ENCODE assay signal across 1 cellular context in genomic region chr1:144546274-144547171, GRCh38.
A peak's percentile ranks its signal among the peaks of the same experiment; 100 is the strongest.
TF ChIP-seq lines count a peak whose summit lies in the region.
"Not testable (repeated sequence)": the region's sequence is repeated elsewhere in the genome, so short reads cannot be mapped to it uniquely, and the experiment has no call there.

No MANE protein-coding gene starts in this region.

TF ChIP-seq in K562, 482 proteins besides CTCF, POLR2A, EP300 and RAD21 (continued from another document and continues in another):
- peak; percentile 82 for TF ChIP-seq MGA (IDR thresholded peaks at IDR 0.05)
- TF ChIP-seq BRD9 (IDR thresholded peaks at IDR 0.05; ENCODE audit: low read depth, partially characterized antibody): peak; percentile 64
- peak; percentile 26; the same call in 1 of the 2 replicates for TF ChIP-seq TAL1 (IDR thresholded peaks at IDR 0.05)
- TF ChIP-seq ZC3H4 (CRISPR knock-in tag; IDR thresholded peaks at IDR 0.05; ENCODE audit: borderline replicate concordance): 0 out of 2 replicates have a peak, but pooled peaks have one; percentile 51
- peak; percentile 99 for TF ChIP-seq POLR2B (IDR thresholded peaks at IDR 0.05; ENCODE audit: low read depth, partially characterized antibody)
- TF ChIP-seq MAFG (tag; conservative IDR thresholded peaks at IDR 0.05): peak; percentile 29; the same call in 1 of the 2 replicates
- TF ChIP-seq TARDBP (IDR thresholded peaks at IDR 0.05): peak; percentile 78; the same call in 1 of the 2 replicates
- TF ChIP-seq KHSRP (IDR thresholded peaks at IDR 0.05): peak; percentile 55; the same call in 1 of the 2 replicates
- TF ChIP-seq ZNF143 (CRISPR knock-in tag; IDR thresholded peaks at IDR 0.05): peak; percentile 76
- TF ChIP-seq ZNF830 (CRISPR knock-in tag; IDR thresholded peaks at IDR 0.05): peak; percentile 92; the same call in 1 of the 2 replicates
- 0 out of 2 replicates have a peak, but pooled peaks have one; percentile 25 for TF ChIP-seq CEBPG (CRISPR knock-in tag; IDR thresholded peaks at IDR 0.05)
- not testable (repeated sequence) for TF ChIP-seq CEBPG (tag; conservative IDR thresholded peaks at IDR 0.05 in 1 of 2, IDR thresholded peaks at IDR 0.05 in 1 of 2); TOE1 (CRISPR knock-in tag; IDR thresholded peaks at IDR 0.05; ENCODE audit: borderline replicate concordance, low read depth); NR2C1 (IDR thresholded peaks at IDR 0.05)
- peak; percentile 71 for TF ChIP-seq MEF2A (IDR thresholded peaks at IDR 0.05; ENCODE audit: control insufficient read depth, low read depth, low read length)
- TF ChIP-seq TOE1 (IDR thresholded peaks at IDR 0.05; ENCODE audit: borderline replicate concordance): peak; percentile 88
- TF ChIP-seq ZBTB11 (CRISPR knock-in tag; IDR thresholded peaks at IDR 0.05): peak in 1 of 3 experiments; percentile 80; a peak in 1 of 6 replicates
- TF ChIP-seq GTF2A2 (tag; IDR thresholded peaks at IDR 0.05): peak; percentile 99
- peak; percentile 16; the same call in 1 of the 2 replicates for TF ChIP-seq NR2C1 (tag; IDR thresholded peaks at IDR 0.05)
- peak in 1 of 2 experiments; percentile 93; a peak in 3 of 4 replicates for TF ChIP-seq TEAD1 (CRISPR knock-in tag; IDR thresholded peaks at IDR 0.05)
- TF ChIP-seq ETV5 (CRISPR knock-in tag; IDR thresholded peaks at IDR 0.05; ENCODE audit: low read depth): 0 out of 2 replicates have a peak, but pooled peaks have one; percentile 48
- TF ChIP-seq HMBOX1 (IDR thresholded peaks at IDR 0.05): peak; percentile 67; the same call in 1 of the 2 replicates
- peak; percentile 71; the same call in 1 of the 2 replicates for TF ChIP-seq GABPB1 (CRISPR knock-in tag; IDR thresholded peaks at IDR 0.05)
- TF ChIP-seq ATF4 (CRISPR knock-in tag; IDR thresholded peaks at IDR 0.05): peak; percentile 87
- peak; percentile 82 to 97; a peak in 3 of 4 replicates for TF ChIP-seq SIN3A (IDR thresholded peaks at IDR 0.05; ENCODE audit: borderline replicate concordance in 2 of 2, control insufficient read depth in 1 of 2, low read depth in 2 of 2, low read length in 2 of 2)
- TF ChIP-seq GMEB1 (CRISPR knock-in tag; IDR thresholded peaks at IDR 0.05): 0 out of 2 replicates have a peak, but pooled peaks have one; percentile 25
- TF ChIP-seq BACH1 (tag; IDR thresholded peaks at IDR 0.05): peak; percentile 45; the same call in 1 of the 2 replicates
- peak; percentile 6; the same call in 1 of the 2 replicates for TF ChIP-seq TFE3 (CRISPR knock-in tag; IDR thresholded peaks at IDR 0.05)
- TF ChIP-seq E2F1 (CRISPR knock-in tag; IDR thresholded peaks at IDR 0.05): peak; percentile 89
- 0 out of 2 replicates have a peak, but pooled peaks have one; percentile 45 for TF ChIP-seq ETV1 (tag; conservative IDR thresholded peaks at IDR 0.05; ENCODE audit: low read depth)
- 0 out of 2 replicates have a peak, but pooled peaks have one; percentile 56 for TF ChIP-seq ZFP1 (CRISPR knock-in tag; IDR thresholded peaks at IDR 0.05)
